8 cellular contexts compared by ENCODE assay signal in the genomic region with DNA sequence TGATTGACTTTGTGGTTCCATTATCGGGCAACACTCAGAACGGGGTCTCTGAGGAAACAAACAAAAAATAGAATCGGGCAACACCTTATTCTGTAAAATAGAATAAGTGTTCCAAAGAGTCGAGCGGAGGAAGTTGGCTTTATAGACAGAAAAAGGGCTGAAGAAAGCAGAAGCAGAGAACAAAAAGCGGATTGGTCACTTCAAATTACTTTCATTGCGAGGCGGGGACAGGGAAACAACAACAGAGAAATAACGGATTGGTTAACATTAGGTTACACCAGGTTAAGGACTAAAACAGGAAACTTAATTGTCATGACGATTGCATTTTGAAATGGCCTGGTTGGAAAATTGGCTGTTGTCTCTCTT. TPM values are rescaled to one million over a fixed set of nuclear protein-coding genes. Genes with fewer than 3 reads are reported as not detected.
DNase-seq lines count a peak whose midpoint lies in the region; ATAC-seq and TF ChIP-seq lines count a peak whose summit lies in the region.

No MANE protein-coding gene starts in this region.

- H3K27me3 Mint-ChIP-seq in activated T-cell treated with anti-CD3 and anti-CD28 coated beads, Interleukin-2, amount 50 U/mL, for 24 hours: no peaks in the 10 kb centered on the region

- no peak for TF ChIP-seq CTCF in lower leg skin (IDR thresholded peaks at IDR 0.05)

- H3K4me3 ChIP-seq in SJSA1 (peak overlapping the region; percentile 81), lower leg skin (ENCODE audit: low read depth, poor library complexity, severe bottlenecking) (peak overlapping the region; percentile 47)

- no peak for DNase-seq in activated T-cell treated with anti-CD3 and anti-CD28 coated beads, Interleukin-2, amount 50 U/mL, for 24 hours
- DNase-seq in activated T-cell treated with anti-CD3 and anti-CD28 coated beads, Interleukin-2, amount 50 U/mL, for 1 hour: no peak
- DNase-seq in SJSA1 (ENCODE audit: low read depth in 1 of 2, low spot score in 2 of 2): no peak
- peak; percentile 69 to 78 for DNase-seq in dermis microvascular lymphatic vessel endothelial cell (ENCODE audit: low read depth in 2 of 2)
- peak in 1 of 2 donors; percentile 21 for DNase-seq in lower leg skin (ENCODE audit: low spot score in 2 of 2)
- DNase-seq in NCI-H2171 (lab: John Stamatoyannopoulos, UW): no peak

- H3K4me1 ChIP-seq in SJSA1 (replicated peaks): peaks cover 18% of the 10 kb centered on the region

- no peaks in the 10 kb centered on the region; the same call in 1 of the 2 replicates for H3K36me3 ChIP-seq in SJSA1

- no peaks in the 10 kb centered on the region for H3K27me3 ChIP-seq in SJSA1 (replicated peaks)

- 1 to 5% methylated on average over 10 of the region's 10 CpGs for WGBS in lower leg skin, 2 donors

- peaks cover 5% of the 10 kb centered on the region for H3K9me3 Mint-ChIP-seq in activated T-cell treated with anti-CD3 and anti-CD28 coated beads, Interleukin-2, amount 50 U/mL, for 24 hours

- H3K9me3 ChIP-seq in SJSA1 (replicated peaks): no peaks in the 10 kb centered on the region

- no peak for TF ChIP-seq POLR2A in lower leg skin (IDR thresholded peaks at IDR 0.05)

- H3K27ac ChIP-seq in SJSA1: peak overlapping the region; percentile 98
- peak overlapping the region; percentile 76 for H3K27ac ChIP-seq in temporal lobe (ENCODE audit: low read depth, low read length)

- peak; percentile 2 for ATAC-seq in HG03565 (IDR thresholded peaks at IDR 0.05; ENCODE audit: unreplicated experiment)

- peak overlapping the region; percentile 91 for H3K4me3 Mint-ChIP-seq in activated T-cell treated with anti-CD3 and anti-CD28 coated beads, Interleukin-2, amount 50 U/mL, for 24 hours

- H3K4me1 Mint-ChIP-seq in activated T-cell treated with anti-CD3 and anti-CD28 coated beads, Interleukin-2, amount 50 U/mL, for 24 hours (ENCODE audit: low read depth): peaks cover 45% of the 10 kb centered on the region

- intact Hi-C loops in lower leg skin (cut with DNase I; ENCODE audit: low total_unique reads): no loop called here

- H3K36me3 Mint-ChIP-seq in activated T-cell treated with anti-CD3 and anti-CD28 coated beads, Interleukin-2, amount 50 U/mL, for 24 hours (ENCODE audit: low read depth): peaks cover 9% of the 10 kb centered on the region

- peak overlapping the region; percentile 97 for H3K27ac Mint-ChIP-seq in activated T-cell treated with anti-CD3 and anti-CD28 coated beads, Interleukin-2, amount 50 U/mL, for 24 hours

RNA-seq across cellular contexts. Expression of a gene that starts 0.4 kb away (rescaled TPM):
- total RNA-seq in SJSA1 (2014; rRNA removed; shearing (Covaris generic)): 28.4 and 37.5 TPM in 2 replicates
- 20.3 and 20.7 TPM in 2 replicates for total RNA-seq in dermis microvascular lymphatic vessel endothelial cell
- total RNA-seq in lower leg skin: 10 to 100 TPM in 3 of 4 donors, 1 to 10 TPM in 1; 9.7 to 20.1 (median 12.6) TPM
- 9.1 TPM for total RNA-seq in temporal lobe

RNA-seq across cellular contexts. Expression of a gene that starts 49.6 kb away (rescaled TPM):
- total RNA-seq in SJSA1 (2014; rRNA removed; shearing (Covaris generic)): 6.0 and 9.6 TPM in 2 replicates
- total RNA-seq in dermis microvascular lymphatic vessel endothelial cell (9.2 and 19.7 TPM in 2 replicates), lower leg skin (10 to 100 TPM in 1 of 4 donors, 1 to 10 TPM in 3; 7.6 to 12.5 (median 9.1) TPM), temporal lobe (0.49 TPM)

Comparison
In these comparisons a context has a peak if more than half of its experiments do, and no peak if none do; other contexts are left out.
1. DNase-seq: peak in dermis microvascular lymphatic vessel endothelial cell (2 of 2); none in activated T-cell treated with anti-CD3 and anti-CD28 coated beads, Interleukin-2, amount 50 U/mL, for 24 hours (single experiment), activated T-cell treated with anti-CD3 and anti-CD28 coated beads, Interleukin-2, amount 50 U/mL, for 1 hour (single experiment), SJSA1 (0 of 2) and NCI-H2171 (single experiment).